Comparison of ENCODE assay signal across 9 cellular contexts in the genomic region with DNA sequence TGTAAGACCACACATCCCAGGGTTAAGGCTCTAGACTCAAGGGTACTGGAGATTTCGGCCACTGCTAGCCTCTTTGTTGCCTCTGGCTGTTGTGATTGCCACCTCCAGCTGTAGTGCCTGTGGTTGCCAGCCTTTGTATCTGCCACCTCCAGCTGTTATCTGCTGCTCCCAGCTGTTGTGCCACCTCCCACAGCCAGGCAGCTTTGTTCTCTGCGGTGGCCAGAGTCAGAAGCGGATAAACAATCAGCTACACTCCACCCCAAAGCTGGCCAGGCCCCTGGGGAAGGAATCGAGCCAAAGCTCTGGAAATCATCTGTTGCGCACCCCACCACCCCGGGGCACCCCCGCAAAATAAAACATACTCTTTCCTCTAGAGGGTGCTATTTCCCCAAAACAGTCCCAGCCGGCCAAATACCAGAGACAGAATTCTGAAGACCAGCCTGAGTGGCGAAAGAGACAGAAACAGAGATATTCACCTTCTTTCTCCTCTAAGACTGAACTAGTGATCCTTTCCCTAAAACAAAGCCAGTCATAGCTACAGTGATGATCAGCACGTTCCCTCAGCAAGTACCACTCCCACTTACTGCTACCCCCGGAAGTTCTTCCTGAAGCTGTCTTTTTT. TPM values are rescaled to one million over a fixed set of nuclear protein-coding genes. Genes with fewer than 3 reads are reported as not detected.
DNase-seq lines count a peak whose midpoint lies in the region; ATAC-seq, FAIRE-seq and TF ChIP-seq lines count a peak whose summit lies in the region.
"Had no signal": no experiment of that assay in that cellular context is flagged by ENCODE, and none has a peak within 500 bp of the region (broad histone marks: within the 10 kb centered on the region; RNA-seq: fewer than 3 reads in every experiment).

No MANE protein-coding gene starts in this region.

- POLR2A ChIA-PET in CD8-positive, alpha-beta memory T cell (lab: Charles Lee): interaction anchor here (1.1 kb wide), 1 partner anchor 52 kb away, joined by 4 read pairs; a partner anchor contains a TSS

- peaks cover 10 to 11% (median 10%) of the 10 kb centered on the region in 3 donors for H3K4me1 Mint-ChIP-seq in CD8-positive, alpha-beta memory T cell
- H3K4me1 Mint-ChIP-seq in IgD-negative memory B cell: peaks cover 8 to 11% (median 10%) of the 10 kb centered on the region in 3 donors
- peaks cover 15% of the 10 kb centered on the region for H3K4me1 Mint-ChIP-seq in T-helper 17 cell

- no peaks in the 10 kb centered on the region for H3K36me3 ChIP-seq in CD8-positive, alpha-beta memory T cell (ENCODE audit: insufficient read depth, low read length)
- no peaks in the 10 kb centered on the region for H3K36me3 ChIP-seq in kidney (ENCODE audit: control insufficient read depth in 1 of 2, insufficient read depth in 2 of 2, low read length in 2 of 2)

- CTCF ChIA-PET in CD8-positive, alpha-beta memory T cell (lab: Charles Lee): interaction anchor here (1.0 to 4.5 kb wide), 19 partner anchors 9 to 257 kb away, joined by 3 to 63 read pairs (median 4); a partner anchor contains a TSS

- peak overlapping the region in 6 of 7 donors; percentile 59 to 80 (median 72) for H3K4me3 Mint-ChIP-seq in CD8-positive, alpha-beta memory T cell
- peak overlapping the region; percentile 76 to 92 (median 84) for H3K4me3 Mint-ChIP-seq in IgD-negative memory B cell
- H3K4me3 Mint-ChIP-seq in T-helper 17 cell: peak overlapping the region; percentile 76

- H3K27me3 Mint-ChIP-seq in CD8-positive, alpha-beta memory T cell: peaks cover 13 to 60% of the 10 kb centered on the region in 2 donors
- H3K27me3 Mint-ChIP-seq in IgD-negative memory B cell (peaks cover 5% of the 10 kb centered on the region), T-helper 17 cell (peaks cover 69% of the 10 kb centered on the region)

- ATAC-seq in GM19324 (IDR thresholded peaks at IDR 0.05; ENCODE audit: low FRiP score, unreplicated experiment): peak; percentile 48
- ATAC-seq in T-helper 17 cell: peak; percentile 84

- peaks cover 10% of the 10 kb centered on the region for H3K4me1 ChIP-seq in CD8-positive, alpha-beta memory T cell (ENCODE audit: insufficient read depth, low read length)
- peaks cover 0 to 5% of the 10 kb centered on the region in 2 donors for H3K4me1 ChIP-seq in kidney (ENCODE audit: control insufficient read depth in 1 of 2, insufficient read depth in 1 of 2, low read depth in 1 of 2, low read length in 2 of 2)

- peak overlapping the region; percentile 7 for H3K4me3 ChIP-seq in CD8-positive, alpha-beta memory T cell (ENCODE audit: low read length)
- H3K4me3 ChIP-seq in kidney (ENCODE audit: low read length in 2 of 2): no peak overlapping the region

- H3K36me3 Mint-ChIP-seq in CD8-positive, alpha-beta memory T cell: no peaks in the 10 kb centered on the region
- H3K36me3 Mint-ChIP-seq in IgD-negative memory B cell (no peaks in the 10 kb centered on the region), T-helper 17 cell (ENCODE audit: low read depth) (peaks cover 9% of the 10 kb centered on the region)

- no peak overlapping the region for H3K27ac ChIP-seq in CD8-positive, alpha-beta memory T cell (ENCODE audit: low read depth, low read length)
- no peak overlapping the region for H3K27ac ChIP-seq in kidney (ENCODE audit: low read depth in 2 of 2, low read length in 2 of 2)

- H3K9me3 ChIP-seq in CD8-positive, alpha-beta memory T cell (ENCODE audit: low read length): no peaks in the 10 kb centered on the region
- H3K9me3 ChIP-seq in T-helper 17 cell (ENCODE audit: control insufficient read depth, low read length, poor library complexity, severe bottlenecking): no peaks in the 10 kb centered on the region
- H3K9me3 ChIP-seq in kidney (ENCODE audit: control insufficient read depth in 1 of 2, low read length in 2 of 2): no peaks in the 10 kb centered on the region

- intact Hi-C loops in kidney (cut with DNase I): no loop called here

- DNase-seq in CD8-positive, alpha-beta memory T cell: peak in 3 of 5 donors; percentile 39 to 62 (median 56)
- peak in 1 of 3 donors; percentile 23 for DNase-seq in T-helper 17 cell
- peak; percentile 43 for DNase-seq in central memory CD4-positive, alpha-beta T cell
- DNase-seq in kidney: no peak
- peak; percentile 3 to 25 for DNase-seq in stimulated activated CD8-positive, alpha-beta memory T cell treated with anti-CD3 and anti-CD28 coated beads, Interleukin-2, amount 100 ng/mL, for 48 hours (ENCODE audit: low read depth in 2 of 2)
- no peak for DNase-seq in amniotic stem cell (lab: John Stamatoyannopoulos, UW)

- H3K9me3 Mint-ChIP-seq in CD8-positive, alpha-beta memory T cell: no peaks in the 10 kb centered on the region
- H3K9me3 Mint-ChIP-seq in IgD-negative memory B cell: no peaks in the 10 kb centered on the region

- peak overlapping the region in 3 of 8 donors; percentile 20 to 78 (median 62) for H3K27ac Mint-ChIP-seq in CD8-positive, alpha-beta memory T cell
- H3K27ac Mint-ChIP-seq in IgD-negative memory B cell (no peak overlapping the region), T-helper 17 cell (no peak overlapping the region)

- peaks cover 3% of the 10 kb centered on the region for H3K27me3 ChIP-seq in CD8-positive, alpha-beta memory T cell (ENCODE audit: insufficient read depth, low read length, poor library complexity, severe bottlenecking)

- H3K9ac ChIP-seq in kidney (ENCODE audit: low read length in 2 of 2): no peak overlapping the region

- FAIRE-seq in kidney (lab: Jason Lieb, UNC): no peak

- TF ChIP-seq CTCF in kidney (IDR thresholded peaks at IDR 0.05; ENCODE audit: borderline replicate concordance, extremely low read depth, insufficient read depth): peak; percentile 52

RNA-seq across cellular contexts. Expression of a gene that starts 14.8 kb away (rescaled TPM):
- total RNA-seq in CD8-positive, alpha-beta memory T cell: 1 to 10 TPM; 6.5 to 6.9 TPM
- 3.2 TPM for polyA plus RNA-seq in CD8-positive, alpha-beta memory T cell
- polyA plus RNA-seq in IgD-negative memory B cell: 1.9 TPM
- 1 to 10 TPM; 2.7 to 3.0 TPM for total RNA-seq in T-helper 17 cell
- 8.5 TPM for total RNA-seq in kidney
- 3.3 TPM for polyA plus RNA-seq in kidney (ENCODE audit: insufficient read depth, low read depth, low replicate concordance)

RNA-seq across cellular contexts. Expression of a gene that starts 23.4 kb away (rescaled TPM):
- under 1 TPM in 1 of 2 experiments, not detected in 1; 0.13 TPM for total RNA-seq in CD8-positive, alpha-beta memory T cell
- not detected for polyA plus RNA-seq in CD8-positive, alpha-beta memory T cell
- polyA plus RNA-seq in IgD-negative memory B cell (not detected), kidney (ENCODE audit: insufficient read depth, low read depth, low replicate concordance) (57.6 TPM)
- total RNA-seq in T-helper 17 cell (not detected), kidney (4.9 TPM)
- total RNA-seq: activated CD8-positive, alpha-beta memory T cell treated with anti-CD3 and anti-CD28 coated beads for 36 hours had no signal

RNA-seq across cellular contexts. Expression of a gene that starts 34.7 kb away (rescaled TPM):
- total RNA-seq in CD8-positive, alpha-beta memory T cell: under 1 TPM in 1 of 2 experiments, not detected in 1; 0.04 TPM
- not detected for polyA plus RNA-seq in CD8-positive, alpha-beta memory T cell
- polyA plus RNA-seq in IgD-negative memory B cell: not detected
- not detected for total RNA-seq in T-helper 17 cell
- not detected for total RNA-seq in kidney
- polyA plus RNA-seq in kidney (ENCODE audit: insufficient read depth, low read depth, low replicate concordance): 0.09 TPM
- total RNA-seq: activated CD8-positive, alpha-beta memory T cell treated with anti-CD3 and anti-CD28 coated beads for 36 hours had no signal

RNA-seq across cellular contexts. Expression of a gene that starts 51.8 kb away (rescaled TPM):
- 10 to 100 TPM; 39.5 to 42.7 TPM for total RNA-seq in CD8-positive, alpha-beta memory T cell
- polyA plus RNA-seq in CD8-positive, alpha-beta memory T cell: 59.2 TPM
- polyA plus RNA-seq in IgD-negative memory B cell (35.4 TPM), kidney (ENCODE audit: insufficient read depth, low read depth, low replicate concordance) (47.0 TPM)
- total RNA-seq in T-helper 17 cell (10 to 100 TPM; 29.3 to 36.8 TPM), kidney (40.9 TPM)

Comparison
In these comparisons a context has a peak if more than half of its experiments do, and no peak if none do; other contexts are left out.
1. DNase-seq: peak in CD8-positive, alpha-beta memory T cell (3 of 5), central memory CD4-positive, alpha-beta T cell (single experiment) and stimulated activated CD8-positive, alpha-beta memory T cell treated with anti-CD3 and anti-CD28 coated beads, Interleukin-2, amount 100 ng/mL, for 48 hours (2 of 2); none in kidney (single experiment) and amniotic stem cell (single experiment).
2. Peak in every context shown above with its lines, with median percentiles within 50 percentile points of each other: H3K4me3 Mint-ChIP-seq.